ENCODE assay signal across 2 cellular contexts in the genomic region with DNA sequence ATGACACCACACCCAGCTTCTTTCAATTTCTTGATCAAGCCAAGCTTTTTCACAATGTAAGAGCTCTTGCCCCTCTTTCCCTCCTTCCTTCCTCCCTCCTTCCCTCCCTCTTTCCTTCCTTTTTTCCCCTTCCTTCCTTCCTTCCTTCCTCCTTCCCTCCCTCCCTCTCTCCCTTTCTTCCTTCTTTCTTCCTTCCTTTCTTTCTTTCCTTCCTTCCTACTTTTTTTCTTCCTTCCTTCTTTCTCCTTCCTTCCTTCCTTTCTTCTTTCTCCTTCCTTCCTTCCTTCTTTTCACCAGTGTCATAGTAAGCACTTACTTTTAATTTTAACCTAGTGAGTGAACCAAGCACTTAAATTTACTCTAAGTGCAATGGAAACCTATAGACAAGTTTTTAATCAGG.
A peak's percentile ranks its signal among the peaks of the same experiment; 100 is the strongest.
TF ChIP-seq lines count a peak whose summit lies in the region.

No MANE protein-coding gene starts in this region.

TF ChIP-seq in HepG2, 621 proteins besides CTCF, POLR2A, EP300 and RAD21 (continued from another document):
- TF ChIP-seq PCBP2 (optimal IDR thresholded peaks at IDR 0.05; ENCODE audit: low read depth, low read length, poor library complexity, severe bottlenecking) (peak; percentile 76), CAMTA2 (CRISPR knock-in tag; IDR thresholded peaks at IDR 0.05; ENCODE audit: borderline replicate concordance) (no peak)
- TF ChIP-seq, protein P1, sequence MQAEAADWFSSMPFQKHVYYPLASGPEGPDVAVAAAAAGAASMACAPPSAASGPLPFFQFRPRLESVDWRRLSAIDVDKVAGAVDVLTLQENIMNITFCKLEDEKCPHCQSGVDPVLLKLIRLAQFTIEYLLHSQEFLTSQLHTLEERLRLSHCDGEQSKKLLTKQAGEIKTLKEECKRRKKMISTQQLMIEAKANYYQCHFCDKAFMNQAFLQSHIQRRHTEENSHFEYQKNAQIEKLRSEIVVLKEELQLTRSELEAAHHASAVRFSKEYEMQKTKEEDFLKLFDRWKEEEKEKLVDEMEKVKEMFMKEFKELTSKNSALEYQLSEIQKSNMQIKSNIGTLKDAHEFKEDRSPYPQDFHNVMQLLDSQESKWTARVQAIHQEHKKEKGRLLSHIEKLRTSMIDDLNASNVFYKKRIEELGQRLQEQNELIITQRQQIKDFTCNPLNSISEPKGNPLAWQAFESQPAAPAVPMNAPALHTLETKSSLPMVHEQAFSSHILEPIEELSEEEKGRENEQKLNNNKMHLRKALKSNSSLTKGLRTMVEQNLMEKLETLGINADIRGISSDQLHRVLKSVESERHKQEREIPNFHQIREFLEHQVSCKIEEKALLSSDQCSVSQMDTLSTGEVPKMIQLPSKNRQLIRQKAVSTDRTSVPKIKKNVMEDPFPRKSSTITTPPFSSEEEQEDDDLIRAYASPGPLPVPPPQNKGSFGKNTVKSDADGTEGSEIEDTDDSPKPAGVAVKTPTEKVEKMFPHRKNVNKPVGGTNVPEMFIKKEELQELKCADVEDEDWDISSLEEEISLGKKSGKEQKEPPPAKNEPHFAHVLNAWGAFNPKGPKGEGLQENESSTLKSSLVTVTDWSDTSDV (CRISPR knock-in tag; IDR thresholded peaks at IDR 0.05), result no peak
TF ChIP-seq in HepG2: peak in this region for 1.

TF ChIP-seq in HEK293, 187 proteins besides CTCF, POLR2A, EP300 and RAD21 (continued from another document):
- peak; percentile 96 for TF ChIP-seq ZNF366 (tag by site-specific recombination; conservative IDR thresholded peaks at IDR 0.05)
- TF ChIP-seq ZFP69B (tag by site-specific recombination; IDR thresholded peaks at IDR 0.05), result no peak
- TF ChIP-seq GLIS1 (tag by site-specific recombination; IDR thresholded peaks at IDR 0.05), result no peak
TF ChIP-seq in HEK293: peak in this region for 1.
